In genomic region chr1:28328228-28328648, GRCh38 we compare ENCODE assay signal across 8 cellular contexts. TPM values are rescaled to one million over a fixed set of nuclear protein-coding genes. Genes with fewer than 3 reads are reported as not detected.
DNase-seq lines count a peak whose midpoint lies in the region; ATAC-seq, FAIRE-seq and TF ChIP-seq lines count a peak whose summit lies in the region.

No MANE protein-coding gene starts in this region.

- POLR2A ChIA-PET in CD4-positive, alpha-beta memory T cell (lab: Charles Lee; ENCODE audit: partially characterized antibody), result interaction anchor here (0.7 to 6.8 kb wide), 31 partner anchors 9 to 853 kb away, joined by 3 to 128 read pairs (median 7); partner anchors contain the start of genes ATP5IF1, DNAJC8, EYA3 and GMEB1
- POLR2A ChIA-PET in PC-3 (lab: Charles Lee; ENCODE audit: unreplicated experiment), result interaction anchor here (0.6 to 0.8 kb wide), 3 partner anchors 9 to 46 kb away, joined by 4 to 8 read pairs (median 4); no protein-coding TSS in a partner anchor

- peak overlapping the region; percentile 84 for H3K27ac ChIP-seq in CD4-positive, alpha-beta memory T cell (ENCODE audit: low read depth, low read length)
- H3K27ac ChIP-seq in PC-3 (ENCODE audit: low read length) (0 out of 2 replicates have a peak overlapping the region, but pooled peaks have one; percentile 22), neutrophil (peak overlapping the region; percentile 96)

- H3K4me3 ChIP-seq in CD4-positive, alpha-beta memory T cell (ENCODE audit: low read length in 2 of 2), result peak overlapping the region; percentile 51 to 53
- H3K4me3 ChIP-seq in PC-3 (ENCODE audit: low read length) (peak overlapping the region; percentile 67), endocrine pancreas (ENCODE audit: control insufficient read depth, insufficient read depth, low read length) (peak overlapping the region; percentile 76), neutrophil (ENCODE audit: low read depth in 1 of 2, low read length in 1 of 2) (peak overlapping the region; percentile 68 to 77)

- H3K36me3 ChIP-seq in CD4-positive, alpha-beta memory T cell (ENCODE audit: insufficient read depth, low read length), result peaks cover 13% of the 10 kb centered on the region
- H3K36me3 ChIP-seq in PC-3 (ENCODE audit: low read depth, low read length) (no peaks in the 10 kb centered on the region; the same call in 1 of the 2 replicates), endocrine pancreas (ENCODE audit: control insufficient read depth, insufficient read depth, low read length) (peaks cover 5% of the 10 kb centered on the region), neutrophil (peaks cover 27% of the 10 kb centered on the region)

- peaks cover 29% of the 10 kb centered on the region for H3K4me1 ChIP-seq in CD4-positive, alpha-beta memory T cell (ENCODE audit: insufficient read depth, low read length)
- H3K4me1 ChIP-seq in PC-3 (ENCODE audit: insufficient read depth, low read length) (peaks cover 15% of the 10 kb centered on the region; the same call in 1 of the 2 replicates), endocrine pancreas (ENCODE audit: control insufficient read depth, insufficient read depth, low read length) (no peaks in the 10 kb centered on the region), neutrophil (ENCODE audit: control insufficient read depth in 1 of 2, insufficient read depth in 1 of 2, low read depth in 1 of 2, low read length in 1 of 2) (peaks cover 38 to 44% of the 10 kb centered on the region in 2 experiments)

- no peak for DNase-seq in CD4-positive, alpha-beta memory T cell
- DNase-seq in PC-3 (no peak), DMS153 treated with DMSO at 0.1 percent for 48 hours (lab: John Stamatoyannopoulos, UW; ENCODE audit: unreplicated experiment) (no peak), D721Med (ENCODE audit: insufficient read length, low spot score) (no peak)
- no peak for DNase-seq in central memory CD4-positive, alpha-beta T cell

- H3K27me3 Mint-ChIP-seq in CD4-positive, alpha-beta memory T cell, result peaks cover 0 to 2% of the 10 kb centered on the region in 2 donors

- no peak for TF ChIP-seq CTCF in PC-3 (conservative IDR thresholded peaks at IDR 0.05; ENCODE audit: low read depth, low read length)
- no peak for TF ChIP-seq CTCF in neutrophil (IDR thresholded peaks at IDR 0.05)
- no peak for TF ChIP-seq CTCF in D721Med (IDR thresholded peaks at IDR 0.05; ENCODE audit: insufficient read depth, missing control alignments)

- H3K9me3 ChIP-seq in CD4-positive, alpha-beta memory T cell (ENCODE audit: control insufficient read depth in 1 of 2, low read length in 2 of 2), result no peaks in the 10 kb centered on the region
- H3K9me3 ChIP-seq in PC-3 (ENCODE audit: low read length) (no peaks in the 10 kb centered on the region), endocrine pancreas (ENCODE audit: control insufficient read depth, low read length) (no peaks in the 10 kb centered on the region), neutrophil (no peaks in the 10 kb centered on the region)

- peak overlapping the region; percentile 97 to 100 (median 99) for H3K27ac Mint-ChIP-seq in CD4-positive, alpha-beta memory T cell

- no peaks in the 10 kb centered on the region for H4K20me1 ChIP-seq in PC-3 (ENCODE audit: low read length)

- FAIRE-seq in D721Med (lab: Jason Lieb, UNC), result no peak

- H3K27me3 ChIP-seq in CD4-positive, alpha-beta memory T cell (ENCODE audit: insufficient read depth, low read length), result no peaks in the 10 kb centered on the region
- no peaks in the 10 kb centered on the region for H3K27me3 ChIP-seq in PC-3 (ENCODE audit: low read length)
- H3K27me3 ChIP-seq in endocrine pancreas (ENCODE audit: control insufficient read depth, insufficient read depth, low read length), result no peaks in the 10 kb centered on the region
- H3K27me3 ChIP-seq in neutrophil, result no peaks in the 10 kb centered on the region

- H3K79me2 ChIP-seq in PC-3 (ENCODE audit: low read length), result peaks cover 12% of the 10 kb centered on the region

- TSS peak; percentile 94 for BruUV-seq in PC-3 (replicated peaks; lab: Mats Ljungman, UMichigan)

- no peak for ATAC-seq in PC-3
- no peak for ATAC-seq in HG03097 (IDR thresholded peaks at IDR 0.05; ENCODE audit: low FRiP score, unreplicated experiment)

- H3F3A ChIP-seq in PC-3 (ENCODE audit: low read length, unreplicated experiment), result no peaks in the 10 kb centered on the region

- H3K4me1 Mint-ChIP-seq in CD4-positive, alpha-beta memory T cell, result peaks cover 19 to 39% (median 25%) of the 10 kb centered on the region in 4 donors

- peaks cover 19 to 35% of the 10 kb centered on the region in 2 donors for H3K36me3 Mint-ChIP-seq in CD4-positive, alpha-beta memory T cell

- CTCF ChIA-PET in CD4-positive, alpha-beta memory T cell (lab: Charles Lee; ENCODE audit: partially characterized antibody), result interaction anchor here (1.1 to 3.2 kb wide), 6 partner anchors 9 to 549 kb away, joined by 3 to 40 read pairs (median 4); no protein-coding TSS in a partner anchor
- CTCF ChIA-PET in PC-3 (lab: Charles Lee), result interaction anchor here (0.6 kb wide), 1 partner anchor 14 kb away, joined by 3 read pairs; no protein-coding TSS in a partner anchor

- H2AFZ ChIP-seq in PC-3 (ENCODE audit: low read length), result peak overlapping the region; percentile 88

- H3K9me2 ChIP-seq in PC-3 (replicated peaks; ENCODE audit: low read length), result no peaks in the 10 kb centered on the region

- H3K9ac ChIP-seq in PC-3 (ENCODE audit: low read length), result peak overlapping the region; percentile 85
- H3K9ac ChIP-seq in endocrine pancreas (ENCODE audit: control insufficient read depth, insufficient read depth, low read length), result no peak overlapping the region

- intact Hi-C loops in CD4-positive, alpha-beta memory T cell (cut with micrococcal nuclease), result loop anchor here (1.0 kb wide), 2 partner anchors 69 to 177 kb away; partner anchors contain the start of gene SESN2
- intact Hi-C loops in PC-3 (cut with micrococcal nuclease), result loop anchor here (5.0 kb wide), 1 partner anchor 81 kb away; no protein-coding TSS in a partner anchor

- peak overlapping the region; percentile 79 for H3K4me2 ChIP-seq in PC-3 (ENCODE audit: low read length)

- H3K9me3 Mint-ChIP-seq in CD4-positive, alpha-beta memory T cell, result peaks cover 0 to 5% (median 0%) of the 10 kb centered on the region in 8 donors

- H3K4me3 Mint-ChIP-seq in CD4-positive, alpha-beta memory T cell, result peak overlapping the region; percentile 94 to 96 (median 95)

RNA-seq across cellular contexts. Expression of gene MED18, which starts 0.6 kb away (rescaled TPM):
- 10 to 100 TPM; 15.5 to 16.9 TPM for total RNA-seq in CD4-positive, alpha-beta memory T cell
- polyA plus RNA-seq in CD4-positive, alpha-beta memory T cell, result 10 to 100 TPM in 1 of 2 donors, 1 to 10 TPM in 1; 1.8 to 13.3 TPM
- total RNA-seq in PC-3 (2014; rRNA removed), result 10.1 and 13.6 TPM in 2 replicates

RNA-seq across cellular contexts. Expression of gene PHACTR4, which starts 41.3 kb away (rescaled TPM):
- 10 to 100 TPM; 27.1 to 28.8 TPM for total RNA-seq in CD4-positive, alpha-beta memory T cell
- polyA plus RNA-seq in CD4-positive, alpha-beta memory T cell, result 10 to 100 TPM in 1 of 2 donors, 1 to 10 TPM in 1; 3.6 to 22.8 TPM
- total RNA-seq in PC-3 (2014; rRNA removed), result 9.1 and 12.7 TPM in 2 replicates

Comparison
In these comparisons a context has a peak if more than half of its experiments do, and no peak if none do; other contexts are left out.
1. H3K27ac ChIP-seq: peak in every context shown above with its lines; median percentile 96 in neutrophil; 84 in CD4-positive, alpha-beta memory T cell; 22 in PC-3.